2 cellular contexts compared by ENCODE assay signal in the genomic region with DNA sequence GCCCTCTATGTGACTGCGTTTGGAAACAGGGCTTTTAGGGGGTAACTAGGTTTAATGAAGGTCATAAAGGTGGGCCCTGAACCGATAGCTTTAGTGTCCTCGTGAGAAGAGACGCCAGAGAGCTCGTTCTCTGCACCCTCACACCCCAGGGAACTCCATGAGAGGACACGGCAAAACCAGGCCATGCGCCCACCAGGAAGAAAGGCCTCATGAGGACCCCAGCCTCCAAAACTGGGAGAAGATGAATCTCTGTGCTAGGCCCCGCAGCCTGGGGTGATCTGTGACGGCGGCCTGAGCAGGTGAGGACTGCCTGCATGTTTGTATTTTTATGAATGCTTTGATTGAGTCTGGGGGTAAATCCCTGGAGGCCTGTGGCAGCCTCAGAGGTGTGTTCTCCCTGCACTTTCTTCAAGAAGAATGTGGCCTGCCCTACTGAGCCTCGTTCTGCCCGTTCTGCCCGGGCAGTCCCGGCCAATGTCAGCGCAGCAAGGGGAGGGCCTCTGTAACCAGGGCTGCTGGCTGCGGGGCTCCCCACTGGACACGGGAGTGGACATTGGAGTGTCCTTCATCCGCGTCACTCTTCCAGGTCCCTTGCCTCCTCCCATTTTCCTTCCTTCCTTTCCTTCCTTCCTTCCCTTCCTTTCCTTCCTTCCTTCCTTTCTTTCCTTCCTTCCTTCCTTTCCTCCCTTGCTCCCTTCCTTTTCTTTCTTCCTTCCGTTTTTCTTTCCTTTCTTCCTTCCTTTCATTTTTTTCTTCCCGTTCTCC.
TF ChIP-seq lines count a peak whose summit lies in the region.

No MANE protein-coding gene starts in this region.

TF ChIP-seq in A549, 52 proteins besides CTCF, POLR2A, EP300 and RAD21:
- no peak for TF ChIP-seq NR3C1 (IDR thresholded peaks at IDR 0.05)
- no peak for TF ChIP-seq ZSCAN20 (CRISPR knock-in tag; IDR thresholded peaks at IDR 0.05)
- 0 out of 2 replicates have a peak, but pooled peaks have one; percentile 8 for TF ChIP-seq ZNF302 (CRISPR knock-in tag; IDR thresholded peaks at IDR 0.05)

TF ChIP-seq in HEK293, 187 proteins besides CTCF, POLR2A, EP300 and RAD21:
- TF ChIP-seq ZNF555 (tag by site-specific recombination; conservative IDR thresholded peaks at IDR 0.05) (no peak), SP2 (tag by site-specific recombination; IDR thresholded peaks at IDR 0.05) (no peak), PRDM1 (tag by site-specific recombination; IDR thresholded peaks at IDR 0.05) (peak; percentile 95), ZNF600 (tag by site-specific recombination; IDR thresholded peaks at IDR 0.05) (peak; percentile 30; the same call in 1 of the 2 replicates), ZNF629 (tag by site-specific recombination; IDR thresholded peaks at IDR 0.05) (no peak), ZNF366 (tag by site-specific recombination; conservative IDR thresholded peaks at IDR 0.05) (peak; percentile 96), ZNF518A (tag by site-specific recombination; conservative IDR thresholded peaks at IDR 0.05; ENCODE audit: low read depth) (no peak)
- TF ChIP-seq, protein P1, sequence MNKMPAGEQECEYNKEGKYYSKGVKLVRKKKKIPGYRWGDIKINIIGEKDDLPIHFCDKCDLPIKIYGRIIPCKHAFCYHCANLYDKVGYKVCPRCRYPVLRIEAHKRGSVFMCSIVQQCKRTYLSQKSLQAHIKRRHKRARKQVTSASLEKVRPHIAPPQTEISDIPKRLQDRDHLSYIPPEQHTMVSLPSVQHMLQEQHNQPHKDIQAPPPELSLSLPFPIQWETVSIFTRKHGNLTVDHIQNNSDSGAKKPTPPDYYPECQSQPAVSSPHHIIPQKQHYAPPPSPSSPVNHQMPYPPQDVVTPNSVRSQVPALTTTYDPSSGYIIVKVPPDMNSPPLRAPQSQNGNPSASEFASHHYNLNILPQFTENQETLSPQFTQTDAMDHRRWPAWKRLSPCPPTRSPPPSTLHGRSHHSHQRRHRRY (tag by site-specific recombination; IDR thresholded peaks at IDR 0.05): peak; percentile 40; the same call in 1 of the 2 replicates
